24 cellular contexts compared by ENCODE assay signal in the genomic region with DNA sequence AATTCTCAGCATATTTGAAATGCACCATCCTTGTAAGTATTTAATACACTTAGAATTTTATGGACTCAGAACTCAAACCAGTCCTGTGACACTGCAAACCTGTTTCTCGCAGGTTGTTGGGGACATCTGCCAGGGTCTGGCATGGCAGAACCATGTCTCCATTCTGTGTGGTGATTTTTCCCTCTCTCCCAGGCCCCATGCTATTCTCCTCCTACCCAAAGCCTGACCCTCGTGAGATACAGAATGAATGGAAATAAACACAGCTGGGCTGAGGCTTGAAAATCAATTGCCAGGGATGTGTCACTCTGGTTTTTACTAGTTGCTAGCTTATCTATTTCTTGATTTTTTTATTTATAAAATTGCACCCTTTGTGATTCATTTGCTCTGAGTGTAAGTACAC. TPM values are rescaled to one million over a fixed set of nuclear protein-coding genes. Genes with fewer than 3 reads are reported as not detected.
DNase-seq lines count a peak whose midpoint lies in the region; ATAC-seq and TF ChIP-seq lines count a peak whose summit lies in the region.
"Had no signal": no experiment of that assay in that cellular context is flagged by ENCODE, and none has a peak within 500 bp of the region (broad histone marks: within the 10 kb centered on the region; RNA-seq: fewer than 3 reads in every experiment).

No MANE protein-coding gene starts in this region.

- intact Hi-C loops in lower lobe of right lung (cut with DNase I): no loop called here
- intact Hi-C loops in vagina (cut with DNase I): no loop called here
- intact Hi-C loops in mammary epithelial cell (cut with micrococcal nuclease): no loop called here

- DNase-seq in GM23338 (ENCODE audit: low spot score): no peak
- no peak for DNase-seq in lower lobe of right lung
- no peak for DNase-seq in activated T-cell treated with anti-CD3 and anti-CD28 coated beads for 4 hours
- no peak for DNase-seq in vagina (ENCODE audit: extremely low spot score in 2 of 2)
- no peak for DNase-seq in mammary epithelial cell
- DNase-seq: activated CD4-positive, alpha-beta T cell treated with anti-CD3 and anti-CD28 coated beads, Interleukin-2, amount 10 ng/mL, durations not matched to agents 7 days and 5 days; adrenal gland; CD4-positive, CD25-positive, alpha-beta regulatory T cell; dermis blood vessel endothelial cell; hippocampal formation; naive thymus-derived CD4-positive, alpha-beta T cell; NCI-H526 treated with DMSO at 0.1 percent for 48 hours; ovary; right cardiac atrium; Right ventricle myocardium superior; T-cell had no signal

- H3K27me3 ChIP-seq in ACC112 (ENCODE audit: insufficient read depth, low read length): no peaks in the 10 kb centered on the region
- no peaks in the 10 kb centered on the region for H3K27me3 ChIP-seq in GM23338 (ENCODE audit: insufficient read depth)
- no peaks in the 10 kb centered on the region for H3K27me3 ChIP-seq in lower lobe of right lung (ENCODE audit: low read depth)
- no peaks in the 10 kb centered on the region for H3K27me3 ChIP-seq in vagina
- H3K27me3 ChIP-seq in mammary epithelial cell (ENCODE audit: insufficient read depth, low read length): no peaks in the 10 kb centered on the region
- H3K27me3 ChIP-seq: adrenal gland, cardiac muscle cell, ovary had no signal

- H3K27ac ChIP-seq in ACC112 (ENCODE audit: low read depth, low read length): peak overlapping the region; percentile 54
- H3K27ac ChIP-seq in GM23338 (ENCODE audit: low read depth): no peak overlapping the region
- H3K27ac ChIP-seq in VCaP: peak overlapping the region; percentile 40
- peak overlapping the region; percentile 47 for H3K27ac ChIP-seq in lower lobe of right lung
- H3K27ac ChIP-seq in vagina: no peak overlapping the region
- H3K27ac ChIP-seq in mammary epithelial cell (ENCODE audit: insufficient read depth, low read depth, low read length): no peak overlapping the region
- H3K27ac ChIP-seq: adrenal gland, cardiac muscle cell, ovary had no signal

- H4K20me1 ChIP-seq in GM23338 (replicated peaks; ENCODE audit: insufficient read depth) (no peaks in the 10 kb centered on the region), mammary epithelial cell (ENCODE audit: insufficient read depth, low read length) (no peaks in the 10 kb centered on the region)

- in situ Hi-C loops in mammary epithelial cell (cut with MboI; ENCODE audit: low sequenced_read_pairs in 2 of 2): no loop called here

- H3K4me3 Mint-ChIP-seq in GM23338: no peak overlapping the region
- no peak overlapping the region for H3K4me3 Mint-ChIP-seq in activated T-helper 17 cell treated with anti-CD3 and anti-CD28 coated beads, Interleukin-2, amount 50 U/mL, for 72 hours
- H3K4me3 Mint-ChIP-seq: activated CD4-positive, alpha-beta T cell treated with anti-CD3 and anti-CD28 coated beads, Interleukin-2, amount 10 ng/mL, durations not matched to agents 7 days and 5 days; CD4-positive, CD25-positive, alpha-beta regulatory T cell; naive thymus-derived CD4-positive, alpha-beta T cell; T-cell had no signal

- H3K4me2 ChIP-seq in GM23338: 0 out of 2 replicates have a peak overlapping the region, but pooled peaks have one; percentile 13
- H3K4me2 ChIP-seq in mammary epithelial cell (ENCODE audit: insufficient read depth, low read depth, low read length): no peak overlapping the region

- H3K9me2 ChIP-seq in GM23338 (ENCODE audit: insufficient read depth): no peaks in the 10 kb centered on the region

- H3K79me2 ChIP-seq in ACC112 (ENCODE audit: control insufficient read depth, insufficient read depth, low read length, unreplicated experiment) (no peaks in the 10 kb centered on the region), GM23338 (replicated peaks; ENCODE audit: insufficient read depth) (no peaks in the 10 kb centered on the region), mammary epithelial cell (ENCODE audit: insufficient read depth, low read length) (no peaks in the 10 kb centered on the region)

- H3K4me3 ChIP-seq in ACC112 (ENCODE audit: low read depth, low read length) (no peak overlapping the region), GM23338 (no peak overlapping the region), lower lobe of right lung (no peak overlapping the region), vagina (no peak overlapping the region), mammary epithelial cell (replicated peaks in 1 of 3; ENCODE audit: insufficient read depth in 1 of 3, low read depth in 2 of 3, low read length in 3 of 3) (no peak overlapping the region)
- H3K4me3 ChIP-seq: adrenal gland, cardiac muscle cell, ovary had no signal

- WGBS in mammary epithelial cell (ENCODE audit: low coverage, missing lambda C conversion rate): 83% methylated on average over 2 of the region's 2 CpGs

- H3K4me1 ChIP-seq in ACC112 (ENCODE audit: control insufficient read depth, insufficient read depth, low read length, unreplicated experiment) (peaks cover 19% of the 10 kb centered on the region), GM23338 (ENCODE audit: insufficient read depth) (peaks cover 37% of the 10 kb centered on the region), lower lobe of right lung (peaks cover 10% of the 10 kb centered on the region), vagina (no peaks in the 10 kb centered on the region), mammary epithelial cell (ENCODE audit: insufficient read depth, low read length) (no peaks in the 10 kb centered on the region)
- H3K4me1 ChIP-seq: adrenal gland had no signal

- H3K9me3 Mint-ChIP-seq in GM23338: no peaks in the 10 kb centered on the region
- H3K9me3 Mint-ChIP-seq in activated T-helper 17 cell treated with anti-CD3 and anti-CD28 coated beads, Interleukin-2, amount 50 U/mL, for 72 hours: no peaks in the 10 kb centered on the region
- H3K9me3 Mint-ChIP-seq: activated CD4-positive, alpha-beta T cell treated with anti-CD3 and anti-CD28 coated beads, Interleukin-2, amount 10 ng/mL, durations not matched to agents 7 days and 5 days; naive thymus-derived CD4-positive, alpha-beta T cell; T-cell had no signal

- TF ChIP-seq CTCF in GM23338 (conservative IDR thresholded peaks at IDR 0.05; ENCODE audit: low read depth in 2 of 2) (no peak), VCaP (conservative IDR thresholded peaks at IDR 0.05) (no peak), lower lobe of right lung (IDR thresholded peaks at IDR 0.05) (no peak), vagina (IDR thresholded peaks at IDR 0.05) (no peak), mammary epithelial cell (conservative IDR thresholded peaks at IDR 0.05 in 1 of 2, IDR thresholded peaks at IDR 0.05 in 1 of 2; ENCODE audit: extremely low read depth in 1 of 2, insufficient read depth in 1 of 2, low read depth in 1 of 2, low read length in 2 of 2) (no peak)

- H3K9ac ChIP-seq in mammary epithelial cell (ENCODE audit: insufficient read depth, low read length): no peak overlapping the region

- dilution Hi-C loops in mammary epithelial cell (cut with HindIII; ENCODE audit: low sequenced_read_pairs): no loop called here

- peaks cover 2% of the 10 kb centered on the region for H3K27me3 Mint-ChIP-seq in GM23338 (ENCODE audit: insufficient read depth, low read depth, poor library complexity)
- peaks cover 20% of the 10 kb centered on the region for H3K27me3 Mint-ChIP-seq in activated T-helper 17 cell treated with anti-CD3 and anti-CD28 coated beads, Interleukin-2, amount 50 U/mL, for 72 hours

- H3K27ac Mint-ChIP-seq in GM23338: no peak overlapping the region
- H3K27ac Mint-ChIP-seq in activated T-helper 17 cell treated with anti-CD3 and anti-CD28 coated beads, Interleukin-2, amount 50 U/mL, for 72 hours: no peak overlapping the region
- H3K27ac Mint-ChIP-seq: activated CD4-positive, alpha-beta T cell treated with anti-CD3 and anti-CD28 coated beads, Interleukin-2, amount 10 ng/mL, durations not matched to agents 7 days and 5 days; CD4-positive, CD25-positive, alpha-beta regulatory T cell; naive thymus-derived CD4-positive, alpha-beta T cell; T-cell had no signal

- CTCF ChIA-PET in mammary epithelial cell (lab: Charles Lee; ENCODE audit: low non-redundant PET): no interaction called here

- BruUV-seq in mammary epithelial cell (replicated peaks; lab: Mats Ljungman, UMichigan): no TSS peak

- H3K9me3 ChIP-seq in lower lobe of right lung (no peaks in the 10 kb centered on the region), vagina (no peaks in the 10 kb centered on the region), mammary epithelial cell (replicated peaks; ENCODE audit: insufficient read depth, low read length) (no peaks in the 10 kb centered on the region)
- H3K9me3 ChIP-seq: adrenal gland, ovary had no signal

- peaks cover 59% of the 10 kb centered on the region for H3K4me1 Mint-ChIP-seq in GM23338
- H3K4me1 Mint-ChIP-seq in activated T-helper 17 cell treated with anti-CD3 and anti-CD28 coated beads, Interleukin-2, amount 50 U/mL, for 72 hours: no peaks in the 10 kb centered on the region
- H3K4me1 Mint-ChIP-seq: activated CD4-positive, alpha-beta T cell treated with anti-CD3 and anti-CD28 coated beads, Interleukin-2, amount 10 ng/mL, durations not matched to agents 7 days and 5 days; CD4-positive, CD25-positive, alpha-beta regulatory T cell; naive thymus-derived CD4-positive, alpha-beta T cell; T-cell had no signal

- H3K36me3 ChIP-seq in ACC112 (ENCODE audit: insufficient read depth, low read length) (no peaks in the 10 kb centered on the region), GM23338 (ENCODE audit: insufficient read depth) (no peaks in the 10 kb centered on the region), lower lobe of right lung (no peaks in the 10 kb centered on the region), vagina (no peaks in the 10 kb centered on the region), mammary epithelial cell (ENCODE audit: insufficient read depth, low read length) (no peaks in the 10 kb centered on the region)
- H3K36me3 ChIP-seq: adrenal gland, cardiac muscle cell, ovary had no signal

- no peak for TF ChIP-seq POLR2A in vagina (IDR thresholded peaks at IDR 0.05)

- no peak overlapping the region for H2AFZ ChIP-seq in ACC112 (ENCODE audit: low read length, unreplicated experiment)
- H2AFZ ChIP-seq in GM23338: no peak overlapping the region
- no peak overlapping the region for H2AFZ ChIP-seq in mammary epithelial cell (ENCODE audit: low read depth, low read length)

- H3K36me3 Mint-ChIP-seq in GM23338 (ENCODE audit: low read depth): no peaks in the 10 kb centered on the region
- H3K36me3 Mint-ChIP-seq in activated T-helper 17 cell treated with anti-CD3 and anti-CD28 coated beads, Interleukin-2, amount 50 U/mL, for 72 hours (ENCODE audit: low read depth): no peaks in the 10 kb centered on the region
- H3K36me3 Mint-ChIP-seq: CD4-positive, CD25-positive, alpha-beta regulatory T cell; naive thymus-derived CD4-positive, alpha-beta T cell; T-cell had no signal

- no peaks in the 10 kb centered on the region for H3F3A ChIP-seq in GM23338 (replicated peaks; ENCODE audit: low read depth)

- peak; percentile 68 for ATAC-seq in GM23338
- no peak for ATAC-seq in lower lobe of right lung
- ATAC-seq in activated T-helper 17 cell treated with anti-CD3 and anti-CD28 coated beads, Interleukin-2, amount 50 U/mL, for 72 hours (replicated peaks): no peak
- ATAC-seq: naive thymus-derived CD4-positive, alpha-beta T cell; right cardiac atrium; T-cell had no signal

RNA-seq across cellular contexts. Expression of a gene that starts 19.8 kb away (rescaled TPM):
- total RNA-seq in GM23338 (2014; rRNA removed; shearing (Covaris generic)): 1.0 and 1.4 TPM in 2 replicates
- polyA plus RNA-seq in GM23338 (2016; fragmentation: Nextera tagmentation; extraction: Ambion mirVana) (0.54 and 0.94 TPM in 2 replicates), mammary epithelial cell (not detected)
- total RNA-seq in lower lobe of right lung (not detected), vagina (not detected), mammary epithelial cell (not detected)
- total RNA-seq in activated T-helper 17 cell treated with anti-CD3 and anti-CD28 coated beads, Interleukin-2, amount 50 U/mL, for 72 hours: not detected
- not detected for polyA minus RNA-seq in mammary epithelial cell
- total RNA-seq: activated CD4-positive, alpha-beta T cell treated with anti-CD3 and anti-CD28 coated beads, Interleukin-2, amount 10 ng/mL, durations not matched to agents 7 days and 5 days; adrenal gland; cardiac muscle cell; CD4-positive, CD25-positive, alpha-beta regulatory T cell; dermis blood vessel endothelial cell; H4; LHCN-M2; lung microvascular endothelial cell; right cardiac atrium; Right ventricle myocardium superior had no signal
- polyA plus RNA-seq: adrenal gland; cardiac muscle cell; CD4-positive, CD25-positive, alpha-beta regulatory T cell; keratinocyte; naive thymus-derived CD4-positive, alpha-beta T cell; ovary; right cardiac atrium had no signal

Comparison
In these comparisons a context has a peak if more than half of its experiments do, and no peak if none do; other contexts are left out.
1. H3K27ac ChIP-seq: peak in ACC112 (single experiment), VCaP (single experiment) and lower lobe of right lung (single experiment); none in GM23338 (single experiment), vagina (single experiment) and mammary epithelial cell (single experiment).